ENCODE assay signal across 8 cellular contexts in genomic region chr20:8454137-8454712, GRCh38.
DNase-seq lines count a peak whose midpoint lies in the region; ATAC-seq and TF ChIP-seq lines count a peak whose summit lies in the region.

No MANE protein-coding gene starts in this region.

- H3K27me3 ChIP-seq in smooth muscle cell (ENCODE audit: low read depth) (no peaks in the 10 kb centered on the region), dorsolateral prefrontal cortex (no peaks in the 10 kb centered on the region)

- peak in 1 of 2 donors; percentile 11 for DNase-seq in activated naive CD4-positive, alpha-beta T cell treated with anti-CD3 and anti-CD28 coated beads, Interleukin-2, amount 50 U/mL, for 72 hours (ENCODE audit: low spot score in 2 of 2)
- DNase-seq in activated naive CD4-positive, alpha-beta T cell (lab: John Stamatoyannopoulos, UW), result no peak
- DNase-seq in OCI-M1 (lab: John Stamatoyannopoulos, UW), result peak; percentile 38
- DNase-seq in epithelial cell of prostate (ENCODE audit: low read depth, low spot score), result peak; percentile 37
- DNase-seq in smooth muscle cell (lab: John Stamatoyannopoulos, UW; ENCODE audit: unreplicated experiment), result no peak
- no peak for DNase-seq in activated effector memory CD4-positive, alpha-beta T cell treated with Interleukin-2 at 50 U/mL for 16 hours
- DNase-seq in dorsolateral prefrontal cortex, result no peak

- TF ChIP-seq CTCF in smooth muscle cell (IDR thresholded peaks at IDR 0.05; ENCODE audit: borderline replicate concordance, insufficient read depth, poor library complexity, severe bottlenecking), result peak; percentile 36
- peak in 11 of 56 donors; percentile 10 to 28 (median 16) for TF ChIP-seq CTCF in dorsolateral prefrontal cortex (IDR thresholded peaks at IDR 0.05 in 54 of 56, conservative IDR thresholded peaks at IDR 0.05 in 2 of 56; ENCODE audit: low read depth in 1 of 56, partially characterized antibody in 56 of 56)

- peak; percentile 97 to 98 for ATAC-seq in activated naive CD4-positive, alpha-beta T cell treated with anti-CD3 and anti-CD28 coated beads, Interleukin-2, amount 50 U/mL, for 72 hours
- ATAC-seq in HG02642 (IDR thresholded peaks at IDR 0.05; ENCODE audit: poor library complexity, unreplicated experiment), result peak; percentile 64

- H3K27ac ChIP-seq in epithelial cell of prostate, result no peak overlapping the region
- peak overlapping the region; percentile 34 for H3K27ac ChIP-seq in smooth muscle cell (ENCODE audit: low read depth)
- H3K27ac ChIP-seq in dorsolateral prefrontal cortex, result no peak overlapping the region

- H3K9me3 Mint-ChIP-seq in activated naive CD4-positive, alpha-beta T cell treated with anti-CD3 and anti-CD28 coated beads, Interleukin-2, amount 50 U/mL, for 72 hours, result peaks cover 0 to 4% of the 10 kb centered on the region in 2 donors

- no peak overlapping the region for H3K9ac ChIP-seq in smooth muscle cell (ENCODE audit: low read depth)

- H3K27ac Mint-ChIP-seq in activated naive CD4-positive, alpha-beta T cell treated with anti-CD3 and anti-CD28 coated beads, Interleukin-2, amount 50 U/mL, for 72 hours, result peak overlapping the region in 1 of 2 donors; percentile 1

- H3K79me2 ChIP-seq in smooth muscle cell (ENCODE audit: low read depth), result no peaks in the 10 kb centered on the region

- no peak overlapping the region for H3K4me2 ChIP-seq in smooth muscle cell

- H3K4me3 ChIP-seq in smooth muscle cell (no peak overlapping the region), dorsolateral prefrontal cortex (no peak overlapping the region)

- no peaks in the 10 kb centered on the region for H3K36me3 Mint-ChIP-seq in activated naive CD4-positive, alpha-beta T cell treated with anti-CD3 and anti-CD28 coated beads, Interleukin-2, amount 50 U/mL, for 72 hours

- no peaks in the 10 kb centered on the region for H3K4me1 ChIP-seq in smooth muscle cell (ENCODE audit: low read depth)

- no peaks in the 10 kb centered on the region for H4K20me1 ChIP-seq in smooth muscle cell (ENCODE audit: low read depth)

- H3K9me3 ChIP-seq in smooth muscle cell (replicated peaks; ENCODE audit: low read depth), result no peaks in the 10 kb centered on the region

- WGBS in smooth muscle cell (ENCODE audit: low lambda C conversion rate), result 18% methylated on average over 6 of the region's 6 CpGs

- H2AFZ ChIP-seq in smooth muscle cell (ENCODE audit: low read depth), result no peak overlapping the region

- H3K36me3 ChIP-seq in smooth muscle cell (ENCODE audit: low read depth), result no peaks in the 10 kb centered on the region

- H3F3A ChIP-seq in smooth muscle cell (ENCODE audit: low read depth), result no peaks in the 10 kb centered on the region

- intact Hi-C loops in dorsolateral prefrontal cortex (cut with DNase I), result no loop called here

Comparison
In these comparisons a context has a peak if more than half of its experiments do, and no peak if none do; other contexts are left out.
1. DNase-seq: peak in OCI-M1 (single experiment) and epithelial cell of prostate (single experiment); none in activated naive CD4-positive, alpha-beta T cell (0 of 4), smooth muscle cell (single experiment), activated effector memory CD4-positive, alpha-beta T cell treated with Interleukin-2 at 50 U/mL for 16 hours (single experiment) and dorsolateral prefrontal cortex (0 of 10).